In the genomic region with DNA sequence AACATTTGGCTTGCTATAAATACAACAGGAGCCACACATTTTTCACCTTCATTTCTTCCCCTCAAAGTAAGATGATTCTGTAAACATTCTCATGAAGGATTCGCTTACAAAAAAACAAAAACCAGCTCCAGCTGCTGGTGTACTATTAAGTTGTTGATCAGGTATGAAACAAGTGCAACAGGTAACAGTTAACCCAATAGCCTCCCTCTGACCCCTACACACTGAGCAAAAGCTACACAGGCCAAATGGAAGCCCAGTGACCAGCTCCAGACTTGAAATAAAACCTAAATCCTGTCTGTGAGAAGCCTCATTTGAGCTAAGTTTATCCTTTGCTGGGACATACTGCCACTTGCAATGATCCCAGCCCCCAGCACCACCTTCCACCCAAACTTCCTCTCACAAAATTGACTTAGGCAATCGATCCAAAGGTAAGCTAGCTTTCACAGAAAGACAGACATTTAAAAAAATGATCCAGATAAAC, we compare ENCODE assay signal across 12 cellular contexts. TPM values are rescaled to one million over a fixed set of nuclear protein-coding genes. Genes with fewer than 3 reads are reported as not detected.
DNase-seq lines count a peak whose midpoint lies in the region; ATAC-seq and TF ChIP-seq lines count a peak whose summit lies in the region.
"Had no signal": no experiment of that assay in that cellular context is flagged by ENCODE, and none has a peak within 500 bp of the region (broad histone marks: within the 10 kb centered on the region; RNA-seq: fewer than 3 reads in every experiment).

No MANE protein-coding gene starts in this region.

- peak overlapping the region; percentile 71 for H2AFZ ChIP-seq in neuron (ENCODE audit: low read depth, low read length)

- POLR2A ChIA-PET in CD8-positive, alpha-beta memory T cell (lab: Charles Lee), result no interaction called here
- POLR2A ChIA-PET in T-cell (lab: Charles Lee), result no interaction called here

- peak overlapping the region; percentile 55 for H3K4me3 ChIP-seq in CD8-positive, alpha-beta memory T cell (ENCODE audit: low read length)
- peak overlapping the region; percentile 73 for H3K4me3 ChIP-seq in epithelial cell of proximal tubule (ENCODE audit: low read depth, low read length)
- H3K4me3 ChIP-seq in neuron (ENCODE audit: low read length), result peak overlapping the region; percentile 64

- H3K27me3 ChIP-seq in CD8-positive, alpha-beta memory T cell (ENCODE audit: insufficient read depth, low read length, poor library complexity, severe bottlenecking), result peaks cover 19% of the 10 kb centered on the region
- H3K27me3 ChIP-seq in neuron (ENCODE audit: insufficient read depth, low read length), result no peaks in the 10 kb centered on the region
- H3K27me3 ChIP-seq: right atrium auricular region, thyroid gland had no signal

- peaks cover 0 to 3% (median 3%) of the 10 kb centered on the region in 3 donors for H3K36me3 Mint-ChIP-seq in CD8-positive, alpha-beta memory T cell
- H3K36me3 Mint-ChIP-seq in T-cell, result peaks cover 8% of the 10 kb centered on the region

- no peaks in the 10 kb centered on the region for H3K9me3 Mint-ChIP-seq in CD8-positive, alpha-beta memory T cell
- H3K9me3 Mint-ChIP-seq in T-cell, result no peaks in the 10 kb centered on the region

- no peaks in the 10 kb centered on the region for H3K9me3 ChIP-seq in CD8-positive, alpha-beta memory T cell (ENCODE audit: low read length)
- no peaks in the 10 kb centered on the region for H3K9me3 ChIP-seq in neuron (ENCODE audit: low read length)
- H3K9me3 ChIP-seq: right atrium auricular region, thyroid gland had no signal

- H3K36me3 ChIP-seq in CD8-positive, alpha-beta memory T cell (ENCODE audit: insufficient read depth, low read length), result no peaks in the 10 kb centered on the region
- no peaks in the 10 kb centered on the region for H3K36me3 ChIP-seq in neuron (ENCODE audit: insufficient read depth, low read length)
- H3K36me3 ChIP-seq: right atrium auricular region, thyroid gland had no signal

- H3K4me1 ChIP-seq in CD8-positive, alpha-beta memory T cell (ENCODE audit: insufficient read depth, low read length), result peaks cover 17% of the 10 kb centered on the region
- H3K4me1 ChIP-seq in neuron (ENCODE audit: insufficient read depth, low read length), result peaks cover 33% of the 10 kb centered on the region
- H3K4me1 ChIP-seq: thyroid gland had no signal

- DNase-seq in CD8-positive, alpha-beta memory T cell, result peak in 1 of 5 donors; percentile 5
- DNase-seq in T-cell (no peak), epithelial cell of proximal tubule (ENCODE audit: low read depth) (no peak), SK-N-DZ (ENCODE audit: low spot score) (no peak), dedifferentiated amniotic fluid mesenchymal stem cell (ENCODE audit: extremely low spot score) (no peak), midbrain (lab: John Stamatoyannopoulos, UW) (no peak)
- DNase-seq: activated CD4-positive, alpha-beta T cell treated with anti-CD3 and anti-CD28 coated beads for 4 hours; GF-D8; thyroid gland had no signal

- H3K27ac ChIP-seq in CD8-positive, alpha-beta memory T cell (ENCODE audit: low read depth, low read length), result no peak overlapping the region
- H3K27ac ChIP-seq: thyroid gland had no signal

- peaks cover 16 to 56% of the 10 kb centered on the region in 2 donors for H3K27me3 Mint-ChIP-seq in CD8-positive, alpha-beta memory T cell
- peaks cover 30 to 34% of the 10 kb centered on the region in 2 donors for H3K27me3 Mint-ChIP-seq in T-cell

- no peak for TF ChIP-seq CTCF in epithelial cell of proximal tubule (conservative IDR thresholded peaks at IDR 0.05; ENCODE audit: low read depth, low read length)

- peaks cover 8 to 57% (median 25%) of the 10 kb centered on the region in 3 donors for H3K4me1 Mint-ChIP-seq in CD8-positive, alpha-beta memory T cell
- peaks cover 41 to 51% (median 49%) of the 10 kb centered on the region in 3 donors for H3K4me1 Mint-ChIP-seq in T-cell

- peak overlapping the region; percentile 73 to 94 (median 85) for H3K4me3 Mint-ChIP-seq in CD8-positive, alpha-beta memory T cell
- H3K4me3 Mint-ChIP-seq in T-cell, result peak overlapping the region; percentile 82 to 90 (median 85)

- peak overlapping the region in 2 of 8 donors; percentile 86 to 92 for H3K27ac Mint-ChIP-seq in CD8-positive, alpha-beta memory T cell
- peak overlapping the region; percentile 78 to 80 for H3K27ac Mint-ChIP-seq in T-cell

- ATAC-seq in T-cell (replicated peaks in 1 of 4), result no peak
- ATAC-seq in HG02973 (IDR thresholded peaks at IDR 0.05; ENCODE audit: unreplicated experiment), result no peak

- CTCF ChIA-PET in CD8-positive, alpha-beta memory T cell (lab: Charles Lee), result interaction anchor here (1.3 kb wide), 1 partner anchor 10 kb away, joined by 5 read pairs; no protein-coding TSS in a partner anchor
- CTCF ChIA-PET in T-cell (lab: Charles Lee), result interaction anchor here in 1 of 2 donors (0.6 kb wide), 1 partner anchor 204 kb away, joined by 3 read pairs; no protein-coding TSS in a partner anchor

RNA-seq across cellular contexts. Expression of a gene that starts 1.0 kb away (rescaled TPM):
- total RNA-seq in CD8-positive, alpha-beta memory T cell, result 10 to 100 TPM; 37.3 to 37.4 TPM
- 6.3 TPM for polyA plus RNA-seq in CD8-positive, alpha-beta memory T cell
- total RNA-seq in T-cell (10 to 100 TPM; 60.8 to 79.4 (median 65.5) TPM), epithelial cell of proximal tubule (3.6 and 8.3 TPM in 2 replicates)
- 14.4 and 19.3 TPM in 2 replicates for polyA plus RNA-seq in SK-N-DZ (2014; cell fraction: cytosol; rRNA removed)
- 12.2 and 20.7 TPM in 2 replicates for polyA plus RNA-seq in SK-N-DZ (2014; cell fraction: nucleus; rRNA removed)
